Comparison of ENCODE assay signal across 1 cellular context in genomic region chr9:69940668-69941067, GRCh38.
TF ChIP-seq lines count a peak whose summit lies in the region.

No MANE protein-coding gene starts in this region.

TF ChIP-seq in GM23338, 12 proteins besides CTCF, POLR2A, EP300 and RAD21 (continued from another document):
- TF ChIP-seq ZNF462 (CRISPR knock-in tag; IDR thresholded peaks at IDR 0.05), result no peak
- TF ChIP-seq STAT1 (IDR thresholded peaks at IDR 0.05; ENCODE audit: unreplicated experiment), result no peak
- TF ChIP-seq EZH2 (IDR thresholded peaks at IDR 0.05; ENCODE audit: low read depth, unreplicated experiment), result no peak
- no peak for TF ChIP-seq CREB1 (CRISPR knock-in tag; IDR thresholded peaks at IDR 0.05; ENCODE audit: low read depth)
